In the genomic region with DNA sequence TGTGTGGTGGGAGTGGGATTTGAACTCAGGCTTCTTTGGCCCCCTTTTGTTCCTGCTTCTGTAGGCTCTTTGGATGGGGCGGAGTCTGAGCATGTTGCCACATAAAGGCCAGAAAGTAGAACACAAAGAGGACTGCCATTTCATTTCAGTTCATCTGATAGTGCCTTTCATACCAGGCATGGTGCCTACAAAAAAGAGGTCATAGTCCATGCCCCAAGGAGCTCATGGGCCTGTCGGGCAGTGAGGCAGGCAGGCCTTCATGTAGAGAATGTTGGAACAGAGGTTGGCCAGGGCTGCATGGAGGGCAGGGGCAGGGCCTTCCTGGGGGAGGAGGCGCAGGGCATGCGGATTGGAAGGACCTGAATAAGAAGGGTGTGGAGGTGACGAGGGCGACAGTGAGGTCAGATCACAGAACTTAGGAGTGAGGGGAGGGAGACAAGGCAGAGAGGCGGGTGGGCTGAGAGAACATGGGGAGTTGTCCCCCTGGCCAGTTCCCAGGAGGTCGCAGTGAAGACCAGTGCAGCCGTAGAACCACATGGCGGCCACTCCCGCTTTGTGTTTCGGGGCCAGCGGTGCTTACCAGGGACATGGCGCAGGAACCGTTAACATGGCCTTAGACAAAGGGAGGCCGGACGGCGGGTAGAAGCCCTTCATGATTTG, we compare ENCODE assay signal across 13 cellular contexts.
"Had no signal": no experiment of that assay in that cellular context is flagged by ENCODE, and none has a peak within 500 bp of the region (broad histone marks: within the 10 kb centered on the region; RNA-seq: fewer than 3 reads in every experiment).

No MANE protein-coding gene starts in this region.

- H3K27ac ChIP-seq: ascending aorta, cardiac muscle cell had no signal

- H3K9me3 ChIP-seq: ascending aorta, tibial nerve had no signal

- H3K4me3 ChIP-seq: ascending aorta, cardiac muscle cell, tibial nerve had no signal

- DNase-seq: activated CD4-positive, CD25-positive, alpha-beta regulatory T cell treated with anti-CD3 and anti-CD28 coated beads, Interleukin-2, amount 50 U/mL, for 72 hours; activated naive CD4-positive, alpha-beta T cell treated with Interleukin-2 at 50 U/mL for 16 hours; activated T-cell treated with anti-CD3 and anti-CD28 coated beads for 4 hours; left colon; mammary epithelial cell; naive B cell; T-helper 9 cell had no signal

- H3K4me3 Mint-ChIP-seq: naive B cell; stimulated activated memory B cell treated with anti-CD40 and anti-IgM and Interleukin-4, amounts not matched to agents 10 μg/mL and 1 μg/mL and 100 μg/mL, for 72 hours had no signal

- H3K9me3 Mint-ChIP-seq: stimulated activated memory B cell treated with anti-CD40 and anti-IgM and Interleukin-4, amounts not matched to agents 10 μg/mL and 1 μg/mL and 100 μg/mL, for 72 hours had no signal

- H3K27ac Mint-ChIP-seq: stimulated activated memory B cell treated with anti-CD40 and anti-IgM and Interleukin-4, amounts not matched to agents 10 μg/mL and 1 μg/mL and 100 μg/mL, for 72 hours had no signal

- H3K36me3 Mint-ChIP-seq: naive B cell; stimulated activated memory B cell treated with anti-CD40 and anti-IgM and Interleukin-4, amounts not matched to agents 10 μg/mL and 1 μg/mL and 100 μg/mL, for 72 hours had no signal

- H3K27me3 ChIP-seq: ascending aorta, cardiac muscle cell, tibial nerve had no signal

- H3K36me3 ChIP-seq: cardiac muscle cell had no signal

- ATAC-seq: esophagus mucosa; left colon; sciatic nerve; stimulated activated memory B cell treated with anti-CD40 and anti-IgM and Interleukin-4, amounts not matched to agents 10 μg/mL and 1 μg/mL and 100 μg/mL, for 72 hours had no signal
